Comparison of ENCODE assay signal across 23 cellular contexts in genomic region chr5:179746872-179747271, GRCh38. TPM values are rescaled to one million over a fixed set of nuclear protein-coding genes. Genes with fewer than 3 reads are reported as not detected.
DNase-seq lines count a peak whose midpoint lies in the region; ATAC-seq and TF ChIP-seq lines count a peak whose summit lies in the region.
"Had no signal": no experiment of that assay in that cellular context is flagged by ENCODE, and none has a peak within 500 bp of the region (broad histone marks: within the 10 kb centered on the region; RNA-seq: fewer than 3 reads in every experiment).

No MANE protein-coding gene starts in this region.

- intact Hi-C loops in activated CD8-positive, alpha-beta T cell treated with anti-CD3 and anti-CD28 coated beads for 36 hours (cut with micrococcal nuclease) = no loop called here
- intact Hi-C loops in CD4-positive, alpha-beta T cell (cut with DNase I, micrococcal nuclease) = no loop called here
- intact Hi-C loops in naive thymus-derived CD4-positive, alpha-beta T cell (cut with micrococcal nuclease) = no loop called here

- H3K27ac Mint-ChIP-seq in activated CD8-positive, alpha-beta T cell treated with anti-CD3 and anti-CD28 coated beads, Interleukin-2, amount 10 ng/mL, durations not matched to agents 7 days and 5 days = peak overlapping the region; percentile 58
- no peak overlapping the region for H3K27ac Mint-ChIP-seq in activated CD8-positive, alpha-beta T cell treated with anti-CD3 and anti-CD28 coated beads for 36 hours
- H3K27ac Mint-ChIP-seq in CD4-positive, alpha-beta T cell = peak overlapping the region; percentile 14
- H3K27ac Mint-ChIP-seq in WTC11 = peak overlapping the region; percentile 33; the same call in 1 of the 2 replicates
- H3K27ac Mint-ChIP-seq in naive thymus-derived CD4-positive, alpha-beta T cell = peak overlapping the region in 5 of 9 donors; percentile 18 to 82 (median 47)
- H3K27ac Mint-ChIP-seq: GM23338 had no signal

- no peaks in the 10 kb centered on the region for H3K9me3 ChIP-seq in CD4-positive, alpha-beta T cell (ENCODE audit: control insufficient read depth, low read length)
- no peaks in the 10 kb centered on the region for H3K9me3 ChIP-seq in naive thymus-derived CD4-positive, alpha-beta T cell (ENCODE audit: control insufficient read depth in 2 of 3, low read length in 3 of 3)
- H3K9me3 ChIP-seq: MG63 had no signal

- H3K27ac ChIP-seq in CD4-positive, alpha-beta T cell (ENCODE audit: low read depth, low read length) = no peak overlapping the region
- H3K27ac ChIP-seq in naive thymus-derived CD4-positive, alpha-beta T cell (ENCODE audit: low read depth, low read length) = no peak overlapping the region
- H3K27ac ChIP-seq in brain microvascular endothelial cell = no peak overlapping the region

- H3K36me3 Mint-ChIP-seq in activated CD8-positive, alpha-beta T cell treated with anti-CD3 and anti-CD28 coated beads, Interleukin-2, amount 10 ng/mL, durations not matched to agents 7 days and 5 days (ENCODE audit: low read depth) = peaks cover 23% of the 10 kb centered on the region
- H3K36me3 Mint-ChIP-seq in activated CD8-positive, alpha-beta T cell treated with anti-CD3 and anti-CD28 coated beads for 36 hours (ENCODE audit: low read depth) = peaks cover 20% of the 10 kb centered on the region
- peaks cover 31% of the 10 kb centered on the region for H3K36me3 Mint-ChIP-seq in CD4-positive, alpha-beta T cell (ENCODE audit: low read depth)
- peaks cover 17% of the 10 kb centered on the region for H3K36me3 Mint-ChIP-seq in WTC11
- H3K36me3 Mint-ChIP-seq in naive thymus-derived CD4-positive, alpha-beta T cell = peaks cover 0 to 17% (median 11%) of the 10 kb centered on the region in 5 donors

- H3K4me1 Mint-ChIP-seq in activated CD8-positive, alpha-beta T cell treated with anti-CD3 and anti-CD28 coated beads, Interleukin-2, amount 10 ng/mL, durations not matched to agents 7 days and 5 days (ENCODE audit: low read depth) = peaks cover 5% of the 10 kb centered on the region
- peaks cover 18% of the 10 kb centered on the region for H3K4me1 Mint-ChIP-seq in activated CD8-positive, alpha-beta T cell treated with anti-CD3 and anti-CD28 coated beads for 36 hours (ENCODE audit: low read depth)
- H3K4me1 Mint-ChIP-seq in CD4-positive, alpha-beta T cell (ENCODE audit: low read depth) = peaks cover 32% of the 10 kb centered on the region
- H3K4me1 Mint-ChIP-seq in WTC11 = no peaks in the 10 kb centered on the region
- H3K4me1 Mint-ChIP-seq in naive thymus-derived CD4-positive, alpha-beta T cell = peaks cover 6 to 48% (median 36%) of the 10 kb centered on the region in 7 donors
- H3K4me1 Mint-ChIP-seq: GM23338 had no signal

- H3K36me3 ChIP-seq in naive thymus-derived CD4-positive, alpha-beta T cell (ENCODE audit: control insufficient read depth in 2 of 3, insufficient read depth in 3 of 3, low read length in 3 of 3) = peaks cover 0 to 14% (median 0%) of the 10 kb centered on the region in 3 experiments
- no peaks in the 10 kb centered on the region for H3K36me3 ChIP-seq in brain microvascular endothelial cell (replicated peaks)

- DNase-seq in activated CD8-positive, alpha-beta T cell treated with anti-CD3 and anti-CD28 coated beads, Interleukin-2, amount 10 ng/mL, durations not matched to agents 7 days and 5 days = no peak
- no peak for DNase-seq in activated CD8-positive, alpha-beta T cell treated with anti-CD3 and anti-CD28 coated beads for 36 hours
- DNase-seq in CD4-positive, alpha-beta T cell = no peak
- DNase-seq in WTC11 (ENCODE audit: low spot score) (no peak), brain microvascular endothelial cell (no peak), NCI-H345 (lab: John Stamatoyannopoulos, UW) (no peak)
- no peak for DNase-seq in naive thymus-derived CD4-positive, alpha-beta T cell
- DNase-seq: DMS 273 treated with DMSO at 0.1 percent for 48 hours, DND-41, HCEC 1CT, Karpas-422, MG63, NCI-H1048, NCI-H1436 treated with DMSO at 0.1 percent for 48 hours, NCI-H2081, NCI-H2171 treated with DMSO at 0.1 percent for 48 hours, OCI-M1, SIG-M5 had no signal

- H3K4me1 ChIP-seq in naive thymus-derived CD4-positive, alpha-beta T cell (ENCODE audit: control insufficient read depth in 2 of 2, insufficient read depth in 2 of 2, low read length in 2 of 2) = peaks cover 0 to 9% of the 10 kb centered on the region in 2 donors

- H3K9me3 Mint-ChIP-seq in activated CD8-positive, alpha-beta T cell treated with anti-CD3 and anti-CD28 coated beads, Interleukin-2, amount 10 ng/mL, durations not matched to agents 7 days and 5 days (ENCODE audit: insufficient read depth) = no peaks in the 10 kb centered on the region
- no peaks in the 10 kb centered on the region for H3K9me3 Mint-ChIP-seq in activated CD8-positive, alpha-beta T cell treated with anti-CD3 and anti-CD28 coated beads for 36 hours
- no peaks in the 10 kb centered on the region for H3K9me3 Mint-ChIP-seq in CD4-positive, alpha-beta T cell
- H3K9me3 Mint-ChIP-seq in WTC11 = peaks cover 6% of the 10 kb centered on the region
- peaks cover 0 to 3% (median 0%) of the 10 kb centered on the region in 11 donors for H3K9me3 Mint-ChIP-seq in naive thymus-derived CD4-positive, alpha-beta T cell
- H3K9me3 Mint-ChIP-seq: GM23338, IgD-negative memory B cell had no signal

- H3K27me3 Mint-ChIP-seq in activated CD8-positive, alpha-beta T cell treated with anti-CD3 and anti-CD28 coated beads, Interleukin-2, amount 10 ng/mL, durations not matched to agents 7 days and 5 days (ENCODE audit: low read depth) = no peaks in the 10 kb centered on the region
- H3K27me3 Mint-ChIP-seq in activated CD8-positive, alpha-beta T cell treated with anti-CD3 and anti-CD28 coated beads for 36 hours = no peaks in the 10 kb centered on the region
- H3K27me3 Mint-ChIP-seq in CD4-positive, alpha-beta T cell = no peaks in the 10 kb centered on the region
- no peaks in the 10 kb centered on the region for H3K27me3 Mint-ChIP-seq in WTC11 (ENCODE audit: low read depth)
- no peaks in the 10 kb centered on the region for H3K27me3 Mint-ChIP-seq in naive thymus-derived CD4-positive, alpha-beta T cell
- H3K27me3 Mint-ChIP-seq: IgD-negative memory B cell had no signal

- H3K4me3 Mint-ChIP-seq in activated CD8-positive, alpha-beta T cell treated with anti-CD3 and anti-CD28 coated beads, Interleukin-2, amount 10 ng/mL, durations not matched to agents 7 days and 5 days = no peak overlapping the region
- no peak overlapping the region for H3K4me3 Mint-ChIP-seq in activated CD8-positive, alpha-beta T cell treated with anti-CD3 and anti-CD28 coated beads for 36 hours
- no peak overlapping the region for H3K4me3 Mint-ChIP-seq in CD4-positive, alpha-beta T cell
- no peak overlapping the region for H3K4me3 Mint-ChIP-seq in WTC11
- peak overlapping the region in 1 of 10 donors; percentile 58 for H3K4me3 Mint-ChIP-seq in naive thymus-derived CD4-positive, alpha-beta T cell
- H3K4me3 Mint-ChIP-seq: GM23338 had no signal

- H3K4me3 ChIP-seq in naive thymus-derived CD4-positive, alpha-beta T cell (ENCODE audit: low read length) = no peak overlapping the region
- no peak overlapping the region for H3K4me3 ChIP-seq in brain microvascular endothelial cell (ENCODE audit: low read depth, low read length)
- H3K4me3 ChIP-seq: GM23338, MG63 had no signal

- ATAC-seq in activated CD8-positive, alpha-beta T cell treated with anti-CD3 and anti-CD28 coated beads, Interleukin-2, amount 10 ng/mL, durations not matched to agents 7 days and 5 days = no peak
- ATAC-seq in activated CD8-positive, alpha-beta T cell treated with anti-CD3 and anti-CD28 coated beads for 36 hours = no peak
- no peak for ATAC-seq in CD4-positive, alpha-beta T cell (ENCODE audit: poor library complexity)
- no peak for ATAC-seq in WTC11
- ATAC-seq in naive thymus-derived CD4-positive, alpha-beta T cell = no peak
- no peak for ATAC-seq in GM19452 (IDR thresholded peaks at IDR 0.05; ENCODE audit: unreplicated experiment)
- ATAC-seq: GM23338, SK-N-SH treated with all-trans-retinoic acid at 6 μM for 48 hours had no signal

- CTCF ChIA-PET in activated CD8-positive, alpha-beta T cell treated with anti-CD3 and anti-CD28 coated beads, Interleukin-2, amount 10 ng/mL, durations not matched to agents 7 days and 5 days (lab: Charles Lee) = no interaction called here
- CTCF ChIA-PET in activated CD8-positive, alpha-beta T cell treated with anti-CD3 and anti-CD28 coated beads for 36 hours (lab: Charles Lee) = no interaction called here
- CTCF ChIA-PET in CD4-positive, alpha-beta T cell (lab: Charles Lee) = no interaction called here
- CTCF ChIA-PET in WTC11 (lab: Charles Lee) = no interaction called here
- CTCF ChIA-PET in naive thymus-derived CD4-positive, alpha-beta T cell (lab: Charles Lee) = no interaction called here

- no peaks in the 10 kb centered on the region for H3K27me3 ChIP-seq in CD4-positive, alpha-beta T cell (ENCODE audit: control insufficient read depth, insufficient read depth, low read length)
- H3K27me3 ChIP-seq in naive thymus-derived CD4-positive, alpha-beta T cell (ENCODE audit: control insufficient read depth in 2 of 2, insufficient read depth in 2 of 2, low read length in 2 of 2) = no peaks in the 10 kb centered on the region
- H3K27me3 ChIP-seq in brain microvascular endothelial cell (replicated peaks) = no peaks in the 10 kb centered on the region
- H3K27me3 ChIP-seq: MG63 had no signal

- TF ChIP-seq CTCF in activated CD8-positive, alpha-beta T cell treated with anti-CD3 and anti-CD28 coated beads for 36 hours (IDR thresholded peaks at IDR 0.05) = no peak
- TF ChIP-seq CTCF in CD4-positive, alpha-beta T cell (IDR thresholded peaks at IDR 0.05) = no peak
- TF ChIP-seq CTCF in WTC11 (IDR thresholded peaks at IDR 0.05) (no peak), brain microvascular endothelial cell (IDR thresholded peaks at IDR 0.05; ENCODE audit: low read depth, low read length, missing control alignments) (no peak)

- in situ Hi-C loops in brain microvascular endothelial cell (cut with HindIII; ENCODE audit: low pct_ligation_motif_present, low sequenced_read_pairs) = no loop called here

- POLR2A ChIA-PET in activated CD8-positive, alpha-beta T cell treated with anti-CD3 and anti-CD28 coated beads, Interleukin-2, amount 10 ng/mL, durations not matched to agents 7 days and 5 days (lab: Charles Lee) = no interaction called here
- POLR2A ChIA-PET in activated CD8-positive, alpha-beta T cell treated with anti-CD3 and anti-CD28 coated beads for 36 hours (lab: Charles Lee) = no interaction called here
- POLR2A ChIA-PET in CD4-positive, alpha-beta T cell (lab: Charles Lee) = no interaction called here
- POLR2A ChIA-PET in WTC11 (lab: Charles Lee) = no interaction called here
- POLR2A ChIA-PET in naive thymus-derived CD4-positive, alpha-beta T cell (lab: Charles Lee) = no interaction called here

RNA-seq across cellular contexts. Expression of gene MAML1, which starts 14.2 kb away (rescaled TPM):
- total RNA-seq in activated CD8-positive, alpha-beta T cell treated with anti-CD3 and anti-CD28 coated beads, Interleukin-2, amount 10 ng/mL, durations not matched to agents 7 days and 5 days = 10 to 100 TPM; 28.9 to 30.0 TPM
- 10 to 100 TPM; 26.1 to 26.6 TPM for total RNA-seq in activated CD8-positive, alpha-beta T cell treated with anti-CD3 and anti-CD28 coated beads for 36 hours
- total RNA-seq in CD4-positive, alpha-beta T cell = 10 to 100 TPM; 21.8 to 22.2 TPM
- total RNA-seq in WTC11 (2021) = 40.5 to 42.2 TPM (median 42.2 TPM) in 3 replicates
- 10 to 100 TPM; 26.4 to 51.2 (median 35.5) TPM for total RNA-seq in naive thymus-derived CD4-positive, alpha-beta T cell
- polyA plus RNA-seq in naive thymus-derived CD4-positive, alpha-beta T cell = 10 to 100 TPM in 1 of 2 donors, 1 to 10 TPM in 1; 3.5 to 12.3 TPM

RNA-seq across cellular contexts. Expression of gene LTC4S, which starts 46.9 kb away (rescaled TPM):
- total RNA-seq in activated CD8-positive, alpha-beta T cell treated with anti-CD3 and anti-CD28 coated beads, Interleukin-2, amount 10 ng/mL, durations not matched to agents 7 days and 5 days = 1 to 10 TPM; 3.7 to 3.8 TPM
- total RNA-seq in activated CD8-positive, alpha-beta T cell treated with anti-CD3 and anti-CD28 coated beads for 36 hours = 1 to 10 TPM in 1 of 2 experiments, not detected in 1; 1.3 TPM
- 1 to 10 TPM; 3.6 to 4.2 TPM for total RNA-seq in CD4-positive, alpha-beta T cell
- total RNA-seq in WTC11 (2021) = 2.6 to 4.5 TPM (median 3.0 TPM) in 3 replicates
- 1 to 10 TPM; 2.0 to 8.1 (median 6.0) TPM for total RNA-seq in naive thymus-derived CD4-positive, alpha-beta T cell
- polyA plus RNA-seq in naive thymus-derived CD4-positive, alpha-beta T cell = 1 to 10 TPM in 1 of 2 donors, under 1 TPM in 1; 0.97 to 1.2 TPM
- total RNA-seq: RPMI7951 had no signal

RNA-seq across cellular contexts. Expression of gene CANX, which starts 48.1 kb away (rescaled TPM):
- total RNA-seq in activated CD8-positive, alpha-beta T cell treated with anti-CD3 and anti-CD28 coated beads, Interleukin-2, amount 10 ng/mL, durations not matched to agents 7 days and 5 days = 100 to 1,000 TPM; 352 to 366 TPM
- total RNA-seq in activated CD8-positive, alpha-beta T cell treated with anti-CD3 and anti-CD28 coated beads for 36 hours = 100 to 1,000 TPM; 431 to 444 TPM
- 100 to 1,000 TPM; 150 to 152 TPM for total RNA-seq in CD4-positive, alpha-beta T cell
- 493 to 611 TPM (median 500 TPM) in 3 replicates for total RNA-seq in WTC11 (2021)
- total RNA-seq in naive thymus-derived CD4-positive, alpha-beta T cell = 100 to 1,000 TPM; 184 to 499 (median 337) TPM
- polyA plus RNA-seq in naive thymus-derived CD4-positive, alpha-beta T cell = 100 to 1,000 TPM; 175 to 188 TPM

RNA-seq across cellular contexts. Expression of gene MGAT4B, which starts 59.8 kb away (rescaled TPM):
- 100 to 1,000 TPM in 1 of 2 experiments, 10 to 100 TPM in 1; 85.9 to 103 TPM for total RNA-seq in activated CD8-positive, alpha-beta T cell treated with anti-CD3 and anti-CD28 coated beads, Interleukin-2, amount 10 ng/mL, durations not matched to agents 7 days and 5 days
- 10 to 100 TPM; 62.8 to 65.9 TPM for total RNA-seq in activated CD8-positive, alpha-beta T cell treated with anti-CD3 and anti-CD28 coated beads for 36 hours
- total RNA-seq in CD4-positive, alpha-beta T cell = 100 to 1,000 TPM; 141 to 145 TPM
- 127 to 151 TPM (median 135 TPM) in 3 replicates for total RNA-seq in WTC11 (2021)
- total RNA-seq in naive thymus-derived CD4-positive, alpha-beta T cell = 100 to 1,000 TPM in 4 of 5 experiments, 10 to 100 TPM in 1; 98.3 to 143 (median 118) TPM
- 10 to 100 TPM; 12.3 to 19.0 TPM for polyA plus RNA-seq in naive thymus-derived CD4-positive, alpha-beta T cell
